ENCODE assay signal across 25 cellular contexts in genomic region chr5:132142459-132142858, GRCh38.
"Had no signal": no experiment of that assay in that cellular context is flagged by ENCODE, and none has a peak within 500 bp of the region (broad histone marks: within the 10 kb centered on the region; RNA-seq: fewer than 3 reads in every experiment).

No MANE protein-coding gene starts in this region.

- DNase-seq: activated CD4-positive, alpha-beta T cell treated with anti-CD3 and anti-CD28 coated beads for 48 hours; activated CD4-positive, alpha-beta T cell treated with anti-CD3 and anti-CD28 coated beads, Interleukin-2, amount 50 U/mL, for 48 hours; activated CD8-positive, alpha-beta memory T cell treated with anti-CD3 and anti-CD28 coated beads, Interleukin-2, amount 10 ng/mL, durations not matched to agents 7 days and 5 days; activated effector memory CD4-positive, alpha-beta T cell treated with Interleukin-2 at 50 U/mL for 16 hours; activated naive CD4-positive, alpha-beta T cell; activated T-cell treated with anti-CD3 and anti-CD28 coated beads, Interleukin-2, amount 50 U/mL, for 24 hours; amniotic stem cell; body of pancreas; central memory CD4-positive, alpha-beta T cell; MM.1S; NCI-H1092 treated with DMSO at 0.1 percent for 48 hours; NCI-H1417 treated with DMSO at 0.1 percent for 48 hours; NCI-H1694; NCI-H2029 treated with DMSO at 0.1 percent for 48 hours; NCI-H345; NCI-H510A; NCI-H526 treated with DMSO at 0.1 percent for 48 hours; NCI-H82; Right ventricle myocardium superior; T-helper 1 cell had no signal

- H3K4me3 ChIP-seq: ascending aorta, body of pancreas, coronary artery had no signal

- FAIRE-seq: bronchial epithelial cell had no signal

- ATAC-seq: activated CD4-positive, CD25-positive, alpha-beta regulatory T cell treated with anti-CD3 and anti-CD28 coated beads, Interleukin-2, amount 50 U/mL, for 24 hours; activated CD8-positive, alpha-beta memory T cell treated with anti-CD3 and anti-CD28 coated beads, Interleukin-2, amount 10 ng/mL, durations not matched to agents 7 days and 5 days; body of pancreas; Panc1 had no signal
